1 cellular context compared by ENCODE assay signal in genomic region chr1:42946120-42947009, GRCh38.
TF ChIP-seq lines count a peak whose summit lies in the region.

No MANE protein-coding gene starts in this region.

TF ChIP-seq in GM12878, 131 proteins besides CTCF, POLR2A, EP300 and RAD21:
- no peak for TF ChIP-seq BCLAF1 (IDR thresholded peaks at IDR 0.05)
- TF ChIP-seq ZBTB11 (CRISPR knock-in tag; IDR thresholded peaks at IDR 0.05), result no peak
- no peak for TF ChIP-seq MEF2B (IDR thresholded peaks at IDR 0.05; ENCODE audit: partially characterized antibody, poor library complexity, severe bottlenecking)
- no peak for TF ChIP-seq MEF2A (IDR thresholded peaks at IDR 0.05; ENCODE audit: insufficient read depth, low read depth, low read length)
- no peak for TF ChIP-seq PKNOX1 (IDR thresholded peaks at IDR 0.05)
- TF ChIP-seq ZNF24 (IDR thresholded peaks at IDR 0.05), result no peak
- no peak for TF ChIP-seq MTA3 (IDR thresholded peaks at IDR 0.05; ENCODE audit: borderline replicate concordance, low read length)
- TF ChIP-seq YBX1 (IDR thresholded peaks at IDR 0.05), result no peak
- TF ChIP-seq LARP7 (IDR thresholded peaks at IDR 0.05), result no peak
- TF ChIP-seq STAT1 (conservative IDR thresholded peaks at IDR 0.05), result no peak
- TF ChIP-seq TCF3 (IDR thresholded peaks at IDR 0.05; ENCODE audit: borderline replicate concordance, insufficient read depth, low read depth, low read length), result no peak
- no peak for TF ChIP-seq TCF12 (IDR thresholded peaks at IDR 0.05; ENCODE audit: low read depth, low read length)
- TF ChIP-seq ETV6 (conservative IDR thresholded peaks at IDR 0.05 in 1 of 2, IDR thresholded peaks at IDR 0.05 in 1 of 2; ENCODE audit: borderline replicate concordance in 1 of 2, low read depth in 1 of 2), result no peak
- no peak for TF ChIP-seq JUNB (IDR thresholded peaks at IDR 0.05)
- TF ChIP-seq CEBPB (IDR thresholded peaks at IDR 0.05; ENCODE audit: borderline replicate concordance in 1 of 2, low read depth in 2 of 2, low read length in 2 of 2), result no peak
- TF ChIP-seq ATF7 (IDR thresholded peaks at IDR 0.05; ENCODE audit: low read depth), result no peak
- TF ChIP-seq POU2F2 (IDR thresholded peaks at IDR 0.05; ENCODE audit: borderline replicate concordance, low read depth, low read length), result no peak
- TF ChIP-seq SPI1 (IDR thresholded peaks at IDR 0.05; ENCODE audit: borderline replicate concordance, insufficient read depth, low read depth, low read length), result no peak
- no peak for TF ChIP-seq MYB (IDR thresholded peaks at IDR 0.05; ENCODE audit: borderline replicate concordance, low read depth, low read length)
